ENCODE assay signal across 1 cellular context in genomic region chr9:135607401-135608293, GRCh38.
TF ChIP-seq lines count a peak whose summit lies in the region.

No MANE protein-coding gene starts in this region.

TF ChIP-seq in WTC11, 78 proteins besides CTCF, POLR2A, EP300 and RAD21:
- TF ChIP-seq GABPB1 (CRISPR knock-in tag; IDR thresholded peaks at IDR 0.05) = no peak
- TF ChIP-seq ATF1 (CRISPR knock-in tag; IDR thresholded peaks at IDR 0.05) = no peak
- TF ChIP-seq CBFB (CRISPR knock-in tag; IDR thresholded peaks at IDR 0.05; ENCODE audit: low read depth) = no peak
- TF ChIP-seq ZBTB43 (CRISPR knock-in tag; IDR thresholded peaks at IDR 0.05) = no peak
- no peak for TF ChIP-seq ZBTB21 (CRISPR knock-in tag; IDR thresholded peaks at IDR 0.05; ENCODE audit: borderline replicate concordance)
- no peak for TF ChIP-seq ZNF671 (CRISPR knock-in tag; IDR thresholded peaks at IDR 0.05)
